ENCODE assay signal across 8 cellular contexts in genomic region chr14:24431569-24432258, GRCh38. TPM values are rescaled to one million over a fixed set of nuclear protein-coding genes. Genes with fewer than 3 reads are reported as not detected.
DNase-seq lines count a peak whose midpoint lies in the region; ATAC-seq, FAIRE-seq and TF ChIP-seq lines count a peak whose summit lies in the region.

No MANE protein-coding gene starts in this region.

- no peaks in the 10 kb centered on the region for H3K9me3 Mint-ChIP-seq in activated CD4-positive, alpha-beta T cell treated with anti-CD3 and anti-CD28 coated beads, Interleukin-2, amount 10 ng/mL, durations not matched to agents 24 days and 14 days

- H3K79me2 ChIP-seq in HepG2 (ENCODE audit: insufficient read depth, low read length), result peaks cover 6% of the 10 kb centered on the region

- H3K4me1 Mint-ChIP-seq in activated CD4-positive, alpha-beta T cell treated with anti-CD3 and anti-CD28 coated beads, Interleukin-2, amount 10 ng/mL, durations not matched to agents 24 days and 14 days, result peaks cover 45% of the 10 kb centered on the region

- FAIRE-seq in GM19239 (lab: Jason Lieb, UNC) (peak; percentile 68), HepG2 (lab: Jason Lieb, UNC) (peak; percentile 81)

- peak; percentile 91 for DNase-seq in GM19239 (ENCODE audit: insufficient read length, low spot score)
- peak; percentile 90 for DNase-seq in NCI-H524 treated with DMSO at 0.1 percent for 48 hours (lab: John Stamatoyannopoulos, UW)
- peak; percentile 97 for DNase-seq in activated CD4-positive, alpha-beta T cell treated with anti-CD3 and anti-CD28 coated beads, Interleukin-2, amount 10 ng/mL, durations not matched to agents 24 days and 14 days
- peak; percentile 93 for DNase-seq in coronary artery (ENCODE audit: low spot score)
- DNase-seq in HepG2 (ENCODE audit: low spot score), result peak; percentile 97
- peak; percentile 94 for DNase-seq in stimulated activated CD4-positive, alpha-beta T cell treated with anti-CD3 and anti-CD28 coated beads, Interleukin-4, amount 100 ng/mL, for 24 hours

- H3K27me3 Mint-ChIP-seq in activated CD4-positive, alpha-beta T cell treated with anti-CD3 and anti-CD28 coated beads, Interleukin-2, amount 10 ng/mL, durations not matched to agents 24 days and 14 days, result no peaks in the 10 kb centered on the region

- H3K27ac ChIP-seq in C4-2B, result peak overlapping the region; percentile 74; the same call in 1 of the 2 replicates
- peak overlapping the region; percentile 96 to 99 for H3K27ac ChIP-seq in coronary artery
- no peak overlapping the region for H3K27ac ChIP-seq in HepG2 (ENCODE audit: extremely low read length, insufficient read depth, low read length)

- H3K36me3 Mint-ChIP-seq in activated CD4-positive, alpha-beta T cell treated with anti-CD3 and anti-CD28 coated beads, Interleukin-2, amount 10 ng/mL, durations not matched to agents 24 days and 14 days (ENCODE audit: low read depth), result peaks cover 41% of the 10 kb centered on the region

- peak in 1 of 2 experiments; percentile 21; a peak in 2 of 4 replicates for TF ChIP-seq POLR2A in HepG2 (IDR thresholded peaks at IDR 0.05; ENCODE audit: insufficient read depth in 1 of 2, low read depth in 2 of 2, low read length in 2 of 2)

- CTCF ChIA-PET in HepG2 (lab: Yijun Ruan, JAX; ENCODE audit: low intra/inter-chr PET ratio, low total read pairs), result interaction anchor here (1.1 to 11.8 kb wide), 6 partner anchors 9 to 189 kb away, joined by 3 to 295 read pairs (median 6); partner anchors contain the start of genes ADCY4, CIDEB, NFATC4 and TINF2

- H3K9ac ChIP-seq in HepG2 (ENCODE audit: insufficient read depth, low read depth, low read length), result no peak overlapping the region

- TF ChIP-seq EP300 in HepG2 (IDR thresholded peaks at IDR 0.05; ENCODE audit: low read depth in 2 of 2, low read length in 2 of 2) (0 out of 4 replicates have a peak, but pooled peaks of 1 of the 2 experiments have one; percentile 45), HepG2 (CRISPR knock-in tag; IDR thresholded peaks at IDR 0.05; ENCODE audit: borderline replicate concordance) (peak; percentile 6; the same call in 1 of the 2 replicates)

- H3K4me3 ChIP-seq in coronary artery (peak overlapping the region; percentile 89), HepG2 (replicated peaks in 1 of 3; ENCODE audit: insufficient read depth in 1 of 3, low read depth in 2 of 3, low read length in 3 of 3) (peak overlapping the region in 2 of 3 experiments; percentile 80 to 82; a peak in 4 of 6 replicates)

- peaks cover 23 to 29% of the 10 kb centered on the region in 2 experiments for H3K36me3 ChIP-seq in HepG2 (replicated peaks in 1 of 2; ENCODE audit: control insufficient read depth in 1 of 2, insufficient read depth in 2 of 2, low read length in 2 of 2)

- 42% methylated on average over 14 of the region's 15 CpGs for WGBS in HepG2 (ENCODE audit: low lambda C conversion rate)

- peak; percentile 91 for TF ChIP-seq CTCF in C4-2B (conservative IDR thresholded peaks at IDR 0.05)
- peak; percentile 77 for TF ChIP-seq CTCF in coronary artery (IDR thresholded peaks at IDR 0.05)
- peak; percentile 100 for TF ChIP-seq CTCF in HepG2 (CRISPR knock-in tag; IDR thresholded peaks at IDR 0.05)

- no TSS peak for BruUV-seq in HepG2 (replicated peaks; lab: Mats Ljungman, UMichigan)

- intact Hi-C loops in activated CD4-positive, alpha-beta T cell treated with anti-CD3 and anti-CD28 coated beads, Interleukin-2, amount 10 ng/mL, durations not matched to agents 24 days and 14 days (cut with micrococcal nuclease), result loop anchor here (1.0 to 10.0 kb wide), 5 partner anchors 11 to 317 kb away; partner anchors contain the start of genes DCAF11, NRL, SDR39U1 and TINF2
- intact Hi-C loops in HepG2 (cut with micrococcal nuclease; ENCODE audit: unreplicated experiment), result loop anchor here (1.0 to 10.0 kb wide), 7 partner anchors 19 to 847 kb away; partner anchors contain the start of genes NYNRIN and TINF2

- in situ Hi-C loops in HepG2 (cut with HindIII; ENCODE audit: extremely low pct_ligation_motif_present, low pct_unique_long_range_greater_than_20kb), result loop anchor here (5.0 to 10.0 kb wide), 3 partner anchors 64 to 187 kb away; partner anchors contain the start of genes NFATC4 and TINF2

- H3K4me1 ChIP-seq in HepG2 (ENCODE audit: insufficient read depth, low read length), result peaks cover 52% of the 10 kb centered on the region

- H3K27ac Mint-ChIP-seq in activated CD4-positive, alpha-beta T cell treated with anti-CD3 and anti-CD28 coated beads, Interleukin-2, amount 10 ng/mL, durations not matched to agents 24 days and 14 days, result peak overlapping the region; percentile 94

- no peak overlapping the region for H2AFZ ChIP-seq in HepG2 (ENCODE audit: low read length)

- H3K4me3 Mint-ChIP-seq in activated CD4-positive, alpha-beta T cell treated with anti-CD3 and anti-CD28 coated beads, Interleukin-2, amount 10 ng/mL, durations not matched to agents 24 days and 14 days, result peak overlapping the region; percentile 92

- ATAC-seq in HG03457 (IDR thresholded peaks at IDR 0.05; ENCODE audit: unreplicated experiment), result peak; percentile 46
- ATAC-seq in HepG2, result peak; percentile 66

- POLR2A ChIA-PET in HepG2 (lab: Yijun Ruan, JAX), result interaction anchor here (0.7 to 9.1 kb wide), 36 partner anchors 10 to 1592 kb away, joined by 3 to 242 read pairs (median 5); partner anchors contain the start of genes ACIN1, C14orf119, CHMP4A and CIDEB

- peaks cover 16% of the 10 kb centered on the region for H4K20me1 ChIP-seq in HepG2 (ENCODE audit: insufficient read depth, low read length)

- no peaks in the 10 kb centered on the region; a peak in 1 of 5 replicates for H3K27me3 ChIP-seq in HepG2 (ENCODE audit: control insufficient read depth in 1 of 2, insufficient read depth in 2 of 2, low read length in 2 of 2)

- H3K4me2 ChIP-seq in HepG2 (ENCODE audit: low read depth, low read length), result peak overlapping the region; percentile 86

- peak; percentile 100 for TF ChIP-seq RAD21 in HepG2 (CRISPR knock-in tag; IDR thresholded peaks at IDR 0.05)

- H3K9me3 ChIP-seq in HepG2 (ENCODE audit: low read length), result no peaks in the 10 kb centered on the region

RNA-seq across cellular contexts. Expression of gene KHNYN, which starts 2.0 kb away (rescaled TPM):
- total RNA-seq in activated CD4-positive, alpha-beta T cell treated with anti-CD3 and anti-CD28 coated beads, Interleukin-2, amount 10 ng/mL, durations not matched to agents 24 days and 14 days, result 63.0 and 65.4 TPM in 2 replicates
- 72.2 and 75.7 TPM in 2 replicates for total RNA-seq in HepG2 (2016; rRNA removed; fragmentation: Illumina TruSeq; extraction: Trizol)
- total RNA-seq in HepG2 (2016; cell fraction: cytosol; rRNA removed; fragmentation: Illumina TruSeq; extraction: Trizol; ENCODE audit: low read depth), result 10.2 and 10.7 TPM in 2 replicates
- total RNA-seq in HepG2 (2016; cell fraction: insoluble cytoplasmic fraction; rRNA removed; fragmentation: Illumina TruSeq; extraction: Trizol), result 60.0 and 78.8 TPM in 2 replicates
- total RNA-seq in HepG2 (2016; cell fraction: membrane; rRNA removed; fragmentation: Illumina TruSeq; extraction: Trizol), result 35.9 and 40.5 TPM in 2 replicates
- 62.0 and 78.7 TPM in 2 replicates for total RNA-seq in HepG2 (2016; cell fraction: nucleus; rRNA removed; fragmentation: Illumina TruSeq; extraction: Trizol)
- 52.8 and 76.4 TPM in 2 replicates for polyA plus RNA-seq in HepG2 (2011; rRNA removed)
- polyA plus RNA-seq in HepG2 (2011; cell fraction: cytosol; rRNA removed), result 36.1 and 40.8 TPM in 2 replicates
- 158 and 160 TPM in 2 replicates for polyA plus RNA-seq in HepG2 (2011; cell fraction: nucleus; rRNA removed)
- 82.6 and 83.5 TPM in 2 replicates for polyA plus RNA-seq in HepG2 (2012)
- polyA plus RNA-seq in HepG2 (2016; cell fraction: cytosol; fragmentation: Illumina TruSeq; extraction: Trizol; ENCODE audit: low read depth), result 4.7 and 5.4 TPM in 2 replicates
- 37.4 and 41.5 TPM in 2 replicates for polyA plus RNA-seq in HepG2 (2016; cell fraction: insoluble cytoplasmic fraction; fragmentation: Illumina TruSeq; extraction: Trizol; ENCODE audit: low read depth)
- polyA plus RNA-seq in HepG2 (2016; cell fraction: membrane; fragmentation: Illumina TruSeq; extraction: Trizol; ENCODE audit: low read depth), result 19.0 and 20.9 TPM in 2 replicates
- 71.6 and 72.4 TPM in 2 replicates for polyA plus RNA-seq in HepG2 (2016; cell fraction: nucleus; fragmentation: Illumina TruSeq; extraction: Trizol; ENCODE audit: insufficient read depth, low read depth)
- 29.4 and 108 TPM in 2 replicates for polyA minus RNA-seq in HepG2 (2011; rRNA and poly(A)+ RNA removed; ENCODE audit: low replicate concordance)
- polyA minus RNA-seq in HepG2 (2011; cell fraction: cytosol; rRNA and poly(A)+ RNA removed), result 32.8 and 41.4 TPM in 2 replicates
- 109 and 126 TPM in 2 replicates for polyA minus RNA-seq in HepG2 (2011; cell fraction: nucleus; rRNA and poly(A)+ RNA removed)

RNA-seq across cellular contexts. Expression of gene CBLN3, which starts 2.2 kb away (rescaled TPM):
- total RNA-seq in activated CD4-positive, alpha-beta T cell treated with anti-CD3 and anti-CD28 coated beads, Interleukin-2, amount 10 ng/mL, durations not matched to agents 24 days and 14 days, result 4.5 and 7.4 TPM in 2 replicates
- 0.45 and 0.66 TPM in 2 replicates for total RNA-seq in HepG2 (2016; rRNA removed; fragmentation: Illumina TruSeq; extraction: Trizol)
- total RNA-seq in HepG2 (2016; cell fraction: cytosol; rRNA removed; fragmentation: Illumina TruSeq; extraction: Trizol; ENCODE audit: low read depth), result 0.62 and 0.81 TPM in 2 replicates
- total RNA-seq in HepG2 (2016; cell fraction: insoluble cytoplasmic fraction; rRNA removed; fragmentation: Illumina TruSeq; extraction: Trizol), result 0.58 and 0.78 TPM in 2 replicates
- total RNA-seq in HepG2 (2016; cell fraction: membrane; rRNA removed; fragmentation: Illumina TruSeq; extraction: Trizol), result 1.3 TPM in 2 replicates
- 0.47 and 0.60 TPM in 2 replicates for total RNA-seq in HepG2 (2016; cell fraction: nucleus; rRNA removed; fragmentation: Illumina TruSeq; extraction: Trizol)
- polyA plus RNA-seq in HepG2 (2011; rRNA removed), result 0.74 and 0.98 TPM in 2 replicates
- 0.71 and 0.97 TPM in 2 replicates for polyA plus RNA-seq in HepG2 (2011; cell fraction: cytosol; rRNA removed)
- polyA plus RNA-seq in HepG2 (2011; cell fraction: nucleus; rRNA removed), result 1.3 and 1.8 TPM in 2 replicates
- polyA plus RNA-seq in HepG2 (2012), result 0.77 and 1.9 TPM in 2 replicates
- 0.70 and 0.86 TPM in 2 replicates for polyA plus RNA-seq in HepG2 (2016; cell fraction: cytosol; fragmentation: Illumina TruSeq; extraction: Trizol; ENCODE audit: low read depth)
- 0.62 and 1.3 TPM in 2 replicates for polyA plus RNA-seq in HepG2 (2016; cell fraction: insoluble cytoplasmic fraction; fragmentation: Illumina TruSeq; extraction: Trizol; ENCODE audit: low read depth)
- polyA plus RNA-seq in HepG2 (2016; cell fraction: membrane; fragmentation: Illumina TruSeq; extraction: Trizol; ENCODE audit: low read depth), result 1.4 TPM in 2 replicates
- 1.3 and 1.6 TPM in 2 replicates for polyA plus RNA-seq in HepG2 (2016; cell fraction: nucleus; fragmentation: Illumina TruSeq; extraction: Trizol; ENCODE audit: insufficient read depth, low read depth)
- polyA minus RNA-seq in HepG2 (2011; rRNA and poly(A)+ RNA removed; ENCODE audit: low replicate concordance), result 0.37 and 0.92 TPM in 2 replicates
- polyA minus RNA-seq in HepG2 (2011; cell fraction: cytosol; rRNA and poly(A)+ RNA removed), result 0.30 and 0.35 TPM in 2 replicates
- 0.52 and 0.75 TPM in 2 replicates for polyA minus RNA-seq in HepG2 (2011; cell fraction: nucleus; rRNA and poly(A)+ RNA removed)

RNA-seq across cellular contexts. Expression of gene SDR39U1, which starts 10.9 kb away (rescaled TPM):
- total RNA-seq in activated CD4-positive, alpha-beta T cell treated with anti-CD3 and anti-CD28 coated beads, Interleukin-2, amount 10 ng/mL, durations not matched to agents 24 days and 14 days, result 40.8 and 49.7 TPM in 2 replicates
- total RNA-seq in HepG2 (2016; rRNA removed; fragmentation: Illumina TruSeq; extraction: Trizol), result 25.0 and 34.4 TPM in 2 replicates
- total RNA-seq in HepG2 (2016; cell fraction: cytosol; rRNA removed; fragmentation: Illumina TruSeq; extraction: Trizol; ENCODE audit: low read depth), result 13.3 and 16.3 TPM in 2 replicates
- total RNA-seq in HepG2 (2016; cell fraction: insoluble cytoplasmic fraction; rRNA removed; fragmentation: Illumina TruSeq; extraction: Trizol), result 19.5 and 33.3 TPM in 2 replicates
- total RNA-seq in HepG2 (2016; cell fraction: membrane; rRNA removed; fragmentation: Illumina TruSeq; extraction: Trizol), result 24.0 and 26.0 TPM in 2 replicates
- total RNA-seq in HepG2 (2016; cell fraction: nucleus; rRNA removed; fragmentation: Illumina TruSeq; extraction: Trizol), result 44.1 and 45.4 TPM in 2 replicates
- polyA plus RNA-seq in HepG2 (2011; rRNA removed), result 129 and 163 TPM in 2 replicates
- 99.7 and 120 TPM in 2 replicates for polyA plus RNA-seq in HepG2 (2011; cell fraction: cytosol; rRNA removed)
- 808 and 816 TPM in 2 replicates for polyA plus RNA-seq in HepG2 (2011; cell fraction: nucleus; rRNA removed)
- 66.2 and 118 TPM in 2 replicates for polyA plus RNA-seq in HepG2 (2012)
- polyA plus RNA-seq in HepG2 (2016; cell fraction: cytosol; fragmentation: Illumina TruSeq; extraction: Trizol; ENCODE audit: low read depth), result 50.3 and 55.8 TPM in 2 replicates
- 73.2 and 88.2 TPM in 2 replicates for polyA plus RNA-seq in HepG2 (2016; cell fraction: insoluble cytoplasmic fraction; fragmentation: Illumina TruSeq; extraction: Trizol; ENCODE audit: low read depth)
- polyA plus RNA-seq in HepG2 (2016; cell fraction: membrane; fragmentation: Illumina TruSeq; extraction: Trizol; ENCODE audit: low read depth), result 64.6 and 72.1 TPM in 2 replicates
- polyA plus RNA-seq in HepG2 (2016; cell fraction: nucleus; fragmentation: Illumina TruSeq; extraction: Trizol; ENCODE audit: insufficient read depth, low read depth), result 164 and 186 TPM in 2 replicates
- 27.9 and 51.2 TPM in 2 replicates for polyA minus RNA-seq in HepG2 (2011; rRNA and poly(A)+ RNA removed; ENCODE audit: low replicate concordance)
- polyA minus RNA-seq in HepG2 (2011; cell fraction: cytosol; rRNA and poly(A)+ RNA removed), result 18.8 and 21.3 TPM in 2 replicates
- polyA minus RNA-seq in HepG2 (2011; cell fraction: nucleus; rRNA and poly(A)+ RNA removed), result 95.4 and 110 TPM in 2 replicates

RNA-seq across cellular contexts. Expression of gene NYNRIN, which starts 32.9 kb away (rescaled TPM):
- total RNA-seq in activated CD4-positive, alpha-beta T cell treated with anti-CD3 and anti-CD28 coated beads, Interleukin-2, amount 10 ng/mL, durations not matched to agents 24 days and 14 days, result not detected in 2 replicates
- total RNA-seq in HepG2 (2016; rRNA removed; fragmentation: Illumina TruSeq; extraction: Trizol), result 1.1 and 1.3 TPM in 2 replicates
- total RNA-seq in HepG2 (2016; cell fraction: cytosol; rRNA removed; fragmentation: Illumina TruSeq; extraction: Trizol; ENCODE audit: low read depth), result 0.09 and 0.10 TPM in 2 replicates
- 0.91 and 1.1 TPM in 2 replicates for total RNA-seq in HepG2 (2016; cell fraction: insoluble cytoplasmic fraction; rRNA removed; fragmentation: Illumina TruSeq; extraction: Trizol)
- 0.24 and 0.34 TPM in 2 replicates for total RNA-seq in HepG2 (2016; cell fraction: membrane; rRNA removed; fragmentation: Illumina TruSeq; extraction: Trizol)
- total RNA-seq in HepG2 (2016; cell fraction: nucleus; rRNA removed; fragmentation: Illumina TruSeq; extraction: Trizol), result 1.0 and 1.4 TPM in 2 replicates
- polyA plus RNA-seq in HepG2 (2011; rRNA removed), result 0.63 and 0.95 TPM in 2 replicates
- 0.39 and 0.44 TPM in 2 replicates for polyA plus RNA-seq in HepG2 (2011; cell fraction: cytosol; rRNA removed)
- 2.0 and 2.1 TPM in 2 replicates for polyA plus RNA-seq in HepG2 (2011; cell fraction: nucleus; rRNA removed)
- 1.8 and 5.9 TPM in 2 replicates for polyA plus RNA-seq in HepG2 (2012)
- polyA plus RNA-seq in HepG2 (2016; cell fraction: cytosol; fragmentation: Illumina TruSeq; extraction: Trizol; ENCODE audit: low read depth), result 0.07 and 0.08 TPM in 2 replicates
- polyA plus RNA-seq in HepG2 (2016; cell fraction: insoluble cytoplasmic fraction; fragmentation: Illumina TruSeq; extraction: Trizol; ENCODE audit: low read depth), result 0.72 and 0.83 TPM in 2 replicates
- polyA plus RNA-seq in HepG2 (2016; cell fraction: membrane; fragmentation: Illumina TruSeq; extraction: Trizol; ENCODE audit: low read depth), result 0.13 and 0.14 TPM in 2 replicates
- 1.2 and 1.5 TPM in 2 replicates for polyA plus RNA-seq in HepG2 (2016; cell fraction: nucleus; fragmentation: Illumina TruSeq; extraction: Trizol; ENCODE audit: insufficient read depth, low read depth)
- polyA minus RNA-seq in HepG2 (2011; rRNA and poly(A)+ RNA removed; ENCODE audit: low replicate concordance), result 2.4 TPM in 1 of 2 replicates, not detected in the other
- 1.4 and 1.5 TPM in 2 replicates for polyA minus RNA-seq in HepG2 (2011; cell fraction: cytosol; rRNA and poly(A)+ RNA removed)
- polyA minus RNA-seq in HepG2 (2011; cell fraction: nucleus; rRNA and poly(A)+ RNA removed), result 1.7 and 1.9 TPM in 2 replicates
